In the genomic region with DNA sequence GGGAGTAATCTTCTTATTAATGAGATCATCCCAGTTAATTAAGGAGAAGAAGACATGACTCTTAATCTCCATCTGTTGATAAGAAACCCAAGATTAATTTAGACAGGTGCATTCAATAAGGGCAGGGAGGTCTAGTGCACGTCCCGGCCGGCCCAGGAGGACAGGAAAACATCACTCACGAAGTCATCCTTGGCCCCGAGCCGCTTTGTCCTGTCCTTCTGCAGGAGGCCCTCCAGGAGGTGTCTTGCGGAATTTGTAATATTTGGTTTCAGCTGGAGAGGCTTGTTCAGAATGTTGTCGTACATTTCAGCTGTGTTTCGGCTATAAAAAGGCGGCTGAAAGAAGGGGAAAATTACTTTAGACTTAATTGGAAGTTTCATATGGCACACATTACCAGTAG, we compare ENCODE assay signal across 10 cellular contexts.
DNase-seq lines count a peak whose midpoint lies in the region; ATAC-seq and TF ChIP-seq lines count a peak whose summit lies in the region.
"Had no signal": no experiment of that assay in that cellular context is flagged by ENCODE, and none has a peak within 500 bp of the region (broad histone marks: within the 10 kb centered on the region; RNA-seq: fewer than 3 reads in every experiment).

No MANE protein-coding gene starts in this region.

- H2AFZ ChIP-seq in mammary epithelial cell (ENCODE audit: low read depth, low read length) = no peak overlapping the region

- H3K9me3 ChIP-seq in mammary epithelial cell (replicated peaks; ENCODE audit: insufficient read depth, low read length) = no peaks in the 10 kb centered on the region
- H3K9me3 ChIP-seq: Caco-2 had no signal

- CTCF ChIA-PET in mammary epithelial cell (lab: Charles Lee; ENCODE audit: low non-redundant PET) = no interaction called here

- dilution Hi-C loops in mammary epithelial cell (cut with HindIII; ENCODE audit: low sequenced_read_pairs) = loop anchor here (25.0 kb wide), 1 partner anchor 366 kb away; no protein-coding TSS in a partner anchor

- TF ChIP-seq CTCF in natural killer cell (IDR thresholded peaks at IDR 0.05) (no peak), mammary epithelial cell (conservative IDR thresholded peaks at IDR 0.05 in 1 of 2, IDR thresholded peaks at IDR 0.05 in 1 of 2; ENCODE audit: extremely low read depth in 1 of 2, insufficient read depth in 1 of 2, low read depth in 1 of 2, low read length in 2 of 2) (peak; percentile 10 to 21)

- intact Hi-C loops in natural killer cell (cut with micrococcal nuclease) = loop anchor here (5.0 to 10.0 kb wide), 2 partner anchors 1014 to 1271 kb away; a partner anchor contains a TSS
- intact Hi-C loops in mammary epithelial cell (cut with micrococcal nuclease) = loop anchor here (10.0 kb wide), 1 partner anchor 174 kb away; no protein-coding TSS in a partner anchor

- no peaks in the 10 kb centered on the region for H3K27me3 ChIP-seq in mammary epithelial cell (ENCODE audit: insufficient read depth, low read length)

- ATAC-seq in natural killer cell treated with Interleukin-12 subunit alpha and Interleukin-12 subunit beta and Interleukin-15 and Interleukin-18, amount 100 ng/mL, for 72 hours = no peak
- ATAC-seq in natural killer cell (no peak), HG03039 (IDR thresholded peaks at IDR 0.05; ENCODE audit: unreplicated experiment) (no peak)
- no peak for ATAC-seq in effector memory CD8-positive, alpha-beta T cell (replicated peaks)

- no peak for DNase-seq in natural killer cell treated with Interleukin-12 subunit alpha and Interleukin-12 subunit beta and Interleukin-15 and Interleukin-18, amount 100 ng/mL, for 72 hours (ENCODE audit: low spot score)
- DNase-seq in natural killer cell = no peak
- DNase-seq in mammary epithelial cell = peak; percentile 44
- DNase-seq in lung microvascular endothelial cell (ENCODE audit: low read depth in 2 of 2) = peak; percentile 40 to 48
- no peak for DNase-seq in NCI-H774 (lab: John Stamatoyannopoulos, UW)
- no peak for DNase-seq in effector memory CD8-positive, alpha-beta T cell
- DNase-seq in NCI-H446 treated with DMSO at 0.1 percent for 48 hours (lab: John Stamatoyannopoulos, UW) = no peak
- DNase-seq: Caco-2 had no signal

- H3K9me3 Mint-ChIP-seq in natural killer cell treated with Interleukin-12 subunit alpha and Interleukin-12 subunit beta and Interleukin-15 and Interleukin-18, amount 100 ng/mL, for 72 hours = no peaks in the 10 kb centered on the region
- no peaks in the 10 kb centered on the region for H3K9me3 Mint-ChIP-seq in natural killer cell
- no peaks in the 10 kb centered on the region for H3K9me3 Mint-ChIP-seq in effector memory CD8-positive, alpha-beta T cell

- peak overlapping the region; percentile 85 for H3K4me2 ChIP-seq in mammary epithelial cell (ENCODE audit: insufficient read depth, low read depth, low read length)
- H3K4me2 ChIP-seq: KMS-11 had no signal

- H3K4me3 Mint-ChIP-seq in natural killer cell treated with Interleukin-12 subunit alpha and Interleukin-12 subunit beta and Interleukin-15 and Interleukin-18, amount 100 ng/mL, for 72 hours = peak overlapping the region; percentile 99
- no peak overlapping the region for H3K4me3 Mint-ChIP-seq in natural killer cell
- no peak overlapping the region for H3K4me3 Mint-ChIP-seq in effector memory CD8-positive, alpha-beta T cell

- H3K9ac ChIP-seq in mammary epithelial cell (ENCODE audit: insufficient read depth, low read length) = peak overlapping the region; percentile 99
- H3K9ac ChIP-seq: KMS-11 had no signal

- 7% methylated on average over 10 of the region's 10 CpGs for WGBS in mammary epithelial cell (ENCODE audit: low coverage, missing lambda C conversion rate)

- H3K27ac Mint-ChIP-seq in natural killer cell treated with Interleukin-12 subunit alpha and Interleukin-12 subunit beta and Interleukin-15 and Interleukin-18, amount 100 ng/mL, for 72 hours = peak overlapping the region in 1 of 2 donors; percentile 20
- H3K27ac Mint-ChIP-seq in natural killer cell = no peak overlapping the region
- no peak overlapping the region for H3K27ac Mint-ChIP-seq in effector memory CD8-positive, alpha-beta T cell

- peaks cover 43% of the 10 kb centered on the region for H3K36me3 Mint-ChIP-seq in natural killer cell treated with Interleukin-12 subunit alpha and Interleukin-12 subunit beta and Interleukin-15 and Interleukin-18, amount 100 ng/mL, for 72 hours
- no peaks in the 10 kb centered on the region for H3K36me3 Mint-ChIP-seq in natural killer cell
- H3K36me3 Mint-ChIP-seq in effector memory CD8-positive, alpha-beta T cell (ENCODE audit: insufficient read depth) = peaks cover 63% of the 10 kb centered on the region

- H3K79me2 ChIP-seq in mammary epithelial cell (ENCODE audit: insufficient read depth, low read length) = peaks cover 52% of the 10 kb centered on the region

- no TSS peak for BruUV-seq in mammary epithelial cell (replicated peaks; lab: Mats Ljungman, UMichigan)

- H3K4me1 ChIP-seq in mammary epithelial cell (ENCODE audit: insufficient read depth, low read length) = peaks cover 23% of the 10 kb centered on the region

- H3K4me3 ChIP-seq in mammary epithelial cell (replicated peaks in 1 of 3; ENCODE audit: insufficient read depth in 1 of 3, low read depth in 2 of 3, low read length in 3 of 3) = peak overlapping the region; percentile 52 to 99 (median 97)

- peaks cover 0 to 3% of the 10 kb centered on the region in 2 donors for H3K27me3 Mint-ChIP-seq in natural killer cell treated with Interleukin-12 subunit alpha and Interleukin-12 subunit beta and Interleukin-15 and Interleukin-18, amount 100 ng/mL, for 72 hours
- peaks cover 0 to 5% of the 10 kb centered on the region in 2 donors for H3K27me3 Mint-ChIP-seq in natural killer cell (ENCODE audit: low read depth in 2 of 2)
- H3K27me3 Mint-ChIP-seq in effector memory CD8-positive, alpha-beta T cell = no peaks in the 10 kb centered on the region

- in situ Hi-C loops in mammary epithelial cell (cut with MboI; ENCODE audit: low sequenced_read_pairs in 2 of 2) = loop anchor here in 1 of 2 donors (5.0 to 10.0 kb wide), 3 partner anchors 344 to 714 kb away; no protein-coding TSS in a partner anchor

- H3K36me3 ChIP-seq in mammary epithelial cell (ENCODE audit: insufficient read depth, low read length) = peaks cover 50% of the 10 kb centered on the region

- peak overlapping the region; percentile 94 for H3K27ac ChIP-seq in mammary epithelial cell (ENCODE audit: insufficient read depth, low read depth, low read length)
- H3K27ac ChIP-seq: KMS-11 had no signal

- H3K4me1 Mint-ChIP-seq in natural killer cell treated with Interleukin-12 subunit alpha and Interleukin-12 subunit beta and Interleukin-15 and Interleukin-18, amount 100 ng/mL, for 72 hours (ENCODE audit: low read depth in 2 of 2) = peaks cover 29 to 43% of the 10 kb centered on the region in 2 donors
- peaks cover 14 to 17% of the 10 kb centered on the region in 2 donors for H3K4me1 Mint-ChIP-seq in natural killer cell
- peaks cover 18% of the 10 kb centered on the region in 2 donors for H3K4me1 Mint-ChIP-seq in effector memory CD8-positive, alpha-beta T cell (ENCODE audit: low read depth in 2 of 2)

- peaks cover 4% of the 10 kb centered on the region for H4K20me1 ChIP-seq in mammary epithelial cell (ENCODE audit: insufficient read depth, low read length)

Comparison
In these comparisons a context has a peak if more than half of its experiments do, and no peak if none do; other contexts are left out.
1. DNase-seq: peak in mammary epithelial cell (single experiment) and lung microvascular endothelial cell (2 of 2); none in natural killer cell treated with Interleukin-12 subunit alpha and Interleukin-12 subunit beta and Interleukin-15 and Interleukin-18, amount 100 ng/mL, for 72 hours (single experiment), natural killer cell (single experiment), NCI-H774 (single experiment), effector memory CD8-positive, alpha-beta T cell (0 of 3) and NCI-H446 treated with DMSO at 0.1 percent for 48 hours (single experiment).